17 cellular contexts compared by ENCODE assay signal in genomic region chr14:20428802-20429201, GRCh38. TPM values are rescaled to one million over a fixed set of nuclear protein-coding genes. Genes with fewer than 3 reads are reported as not detected.
DNase-seq lines count a peak whose midpoint lies in the region; ATAC-seq, FAIRE-seq and TF ChIP-seq lines count a peak whose summit lies in the region.
"Had no signal": no experiment of that assay in that cellular context is flagged by ENCODE, and none has a peak within 500 bp of the region (broad histone marks: within the 10 kb centered on the region; RNA-seq: fewer than 3 reads in every experiment).

No MANE protein-coding gene starts in this region.

- peaks cover 0 to 2% (median 0%) of the 10 kb centered on the region in 7 donors for H3K9me3 Mint-ChIP-seq in CD14-positive monocyte
- no peaks in the 10 kb centered on the region for H3K9me3 Mint-ChIP-seq in activated T-helper 17 cell treated with anti-CD3 and anti-CD28 coated beads, Interleukin-2, amount 50 U/mL, for 72 hours
- H3K9me3 Mint-ChIP-seq in naive thymus-derived CD8-positive, alpha-beta T cell, result no peaks in the 10 kb centered on the region

- H3K4me3 ChIP-seq in ascending aorta, result no peak overlapping the region
- H3K4me3 ChIP-seq: heart right ventricle, ovary, stomach had no signal

- H3K4me3 Mint-ChIP-seq in CD14-positive monocyte, result peak overlapping the region; percentile 59 to 89
- no peak overlapping the region for H3K4me3 Mint-ChIP-seq in activated T-helper 17 cell treated with anti-CD3 and anti-CD28 coated beads, Interleukin-2, amount 50 U/mL, for 72 hours
- H3K4me3 Mint-ChIP-seq in naive thymus-derived CD8-positive, alpha-beta T cell, result peak overlapping the region in 9 of 10 donors; percentile 53 to 82 (median 76)

- peak overlapping the region in 6 of 7 donors; percentile 57 to 97 (median 94) for H3K27ac Mint-ChIP-seq in CD14-positive monocyte
- peak overlapping the region; percentile 59 for H3K27ac Mint-ChIP-seq in activated T-helper 17 cell treated with anti-CD3 and anti-CD28 coated beads, Interleukin-2, amount 50 U/mL, for 72 hours
- peak overlapping the region; percentile 77 to 95 (median 93) for H3K27ac Mint-ChIP-seq in naive thymus-derived CD8-positive, alpha-beta T cell

- ATAC-seq in activated T-helper 17 cell treated with anti-CD3 and anti-CD28 coated beads, Interleukin-2, amount 50 U/mL, for 72 hours (replicated peaks), result no peak
- peak in 1 of 2 donors; percentile 14 for ATAC-seq in naive thymus-derived CD8-positive, alpha-beta T cell
- ATAC-seq: activated CD4-positive, CD25-positive, alpha-beta regulatory T cell treated with anti-CD3 and anti-CD28 coated beads, Interleukin-2, amount 50 U/mL, for 24 hours; Panc1 had no signal

- peak; percentile 50 for FAIRE-seq in GM12891 (lab: Jason Lieb, UNC)
- FAIRE-seq: keratinocyte had no signal

- no peak for TF ChIP-seq POLR2A in GM12891 (IDR thresholded peaks at IDR 0.05; ENCODE audit: low read depth, low read length)

- H3K36me3 Mint-ChIP-seq in CD14-positive monocyte, result peaks cover 0 to 3% of the 10 kb centered on the region in 2 donors
- no peaks in the 10 kb centered on the region for H3K36me3 Mint-ChIP-seq in activated T-helper 17 cell treated with anti-CD3 and anti-CD28 coated beads, Interleukin-2, amount 50 U/mL, for 72 hours (ENCODE audit: low read depth)
- H3K36me3 Mint-ChIP-seq in naive thymus-derived CD8-positive, alpha-beta T cell, result no peaks in the 10 kb centered on the region

- no peaks in the 10 kb centered on the region for H3K27me3 ChIP-seq in ascending aorta
- H3K27me3 ChIP-seq: heart right ventricle, ovary, stomach had no signal

- H3K27me3 Mint-ChIP-seq in CD14-positive monocyte (ENCODE audit: low read depth in 3 of 3), result peaks cover 0 to 2% (median 0%) of the 10 kb centered on the region in 3 donors
- no peaks in the 10 kb centered on the region for H3K27me3 Mint-ChIP-seq in activated T-helper 17 cell treated with anti-CD3 and anti-CD28 coated beads, Interleukin-2, amount 50 U/mL, for 72 hours
- H3K27me3 Mint-ChIP-seq in naive thymus-derived CD8-positive, alpha-beta T cell, result no peaks in the 10 kb centered on the region

- H3K4me1 Mint-ChIP-seq in CD14-positive monocyte, result peaks cover 60% of the 10 kb centered on the region
- peaks cover 11% of the 10 kb centered on the region for H3K4me1 Mint-ChIP-seq in activated T-helper 17 cell treated with anti-CD3 and anti-CD28 coated beads, Interleukin-2, amount 50 U/mL, for 72 hours
- H3K4me1 Mint-ChIP-seq in naive thymus-derived CD8-positive, alpha-beta T cell, result peaks cover 22 to 49% (median 44%) of the 10 kb centered on the region in 4 donors

- TF ChIP-seq CTCF in CD14-positive monocyte (IDR thresholded peaks at IDR 0.05) (no peak), ascending aorta (IDR thresholded peaks at IDR 0.05) (no peak)

- DNase-seq in CD14-positive monocyte (ENCODE audit: low spot score), result no peak
- no peak for DNase-seq in GM12891 (ENCODE audit: insufficient read length, low spot score)
- peak in 1 of 10 donors; percentile 58 for DNase-seq in naive thymus-derived CD8-positive, alpha-beta T cell
- no peak for DNase-seq in activated effector memory CD4-positive, alpha-beta T cell treated with anti-CD3 and anti-CD28 coated beads, Interleukin-2, amount 50 U/mL, for 16 hours
- no peak for DNase-seq in ascending aorta (ENCODE audit: low spot score in 2 of 2)
- DNase-seq in dedifferentiated amniotic fluid mesenchymal stem cell (ENCODE audit: extremely low spot score), result no peak
- no peak for DNase-seq in AG08395 (ENCODE audit: low spot score)
- DNase-seq: heart right ventricle, NCI-H146, NCI-H524, ovary, stomach had no signal

- no peak overlapping the region for H3K27ac ChIP-seq in ascending aorta
- H3K27ac ChIP-seq: KMS-11, ovary had no signal

- POLR2A ChIA-PET in naive thymus-derived CD8-positive, alpha-beta T cell (lab: Charles Lee), result interaction anchor here (1.0 to 3.7 kb wide), 6 partner anchors 12 to 86 kb away, joined by 3 to 23 read pairs (median 10); partner anchors contain the start of genes APEX1, OSGEP, PARP2 and PIP4P1

- no peaks in the 10 kb centered on the region for H3K9me3 ChIP-seq in ascending aorta
- H3K9me3 ChIP-seq: heart right ventricle, ovary, stomach had no signal

- H3K36me3 ChIP-seq in ascending aorta, result no peaks in the 10 kb centered on the region
- H3K36me3 ChIP-seq: ovary, stomach had no signal

- no peaks in the 10 kb centered on the region for H3K4me1 ChIP-seq in ascending aorta

- intact Hi-C loops in CD14-positive monocyte (cut with micrococcal nuclease) (no loop called here), ascending aorta (cut with DNase I) (no loop called here)

TF ChIP-seq in GM12891, 5 proteins besides CTCF, POLR2A, EP300 and RAD21:
- no peak for TF ChIP-seq TAF1 (IDR thresholded peaks at IDR 0.05; ENCODE audit: low read depth, low read length)
- no peak for TF ChIP-seq POLR2AphosphoS5 (IDR thresholded peaks at IDR 0.05; ENCODE audit: low read depth, low read length)
- TF ChIP-seq PAX5 (IDR thresholded peaks at IDR 0.05; ENCODE audit: insufficient read depth, low read length, severe bottlenecking), result no peak
- TF ChIP-seq POU2F2 (IDR thresholded peaks at IDR 0.05; ENCODE audit: low read depth, low read length), result no peak
- TF ChIP-seq SPI1 (IDR thresholded peaks at IDR 0.05; ENCODE audit: low read depth, low read length), result no peak
TF ChIP-seq in GM12891: peak in this region for 0.

RNA-seq across cellular contexts. Expression of gene KLHL33, which starts 7.2 kb away (rescaled TPM):
- polyA plus RNA-seq in CD14-positive monocyte, result not detected
- polyA plus RNA-seq in GM12891 (2012; ENCODE audit: low read depth, missing spikeins), result 0.09 TPM
- under 1 TPM; 0.04 to 0.11 TPM for total RNA-seq in activated T-helper 17 cell treated with anti-CD3 and anti-CD28 coated beads, Interleukin-2, amount 50 U/mL, for 72 hours
- total RNA-seq in naive thymus-derived CD8-positive, alpha-beta T cell, result under 1 TPM; 0.52 to 0.57 TPM
- polyA plus RNA-seq in naive thymus-derived CD8-positive, alpha-beta T cell, result under 1 TPM; 0.43 to 0.77 (median 0.43) TPM
- not detected for total RNA-seq in ascending aorta
- polyA plus RNA-seq: keratinocyte had no signal

RNA-seq across cellular contexts. Expression of gene TEP1, which starts 15.5 kb away (rescaled TPM):
- polyA plus RNA-seq in CD14-positive monocyte, result 1 to 10 TPM; 2.3 to 7.1 TPM
- 9.8 TPM for polyA plus RNA-seq in GM12891 (2012; ENCODE audit: low read depth, missing spikeins)
- 10 to 100 TPM; 36.6 to 86.1 TPM for total RNA-seq in activated T-helper 17 cell treated with anti-CD3 and anti-CD28 coated beads, Interleukin-2, amount 50 U/mL, for 72 hours
- 10 to 100 TPM; 60.6 to 70.4 TPM for total RNA-seq in naive thymus-derived CD8-positive, alpha-beta T cell
- polyA plus RNA-seq in naive thymus-derived CD8-positive, alpha-beta T cell, result 1 to 10 TPM; 3.0 to 4.9 (median 4.5) TPM
- 43.7 TPM for total RNA-seq in ascending aorta

RNA-seq across cellular contexts. Expression of gene OSGEP, which starts 25.8 kb away (rescaled TPM):
- 10 to 100 TPM; 34.7 to 40.0 TPM for polyA plus RNA-seq in CD14-positive monocyte
- 30.6 TPM for polyA plus RNA-seq in GM12891 (2012; ENCODE audit: low read depth, missing spikeins)
- total RNA-seq in activated T-helper 17 cell treated with anti-CD3 and anti-CD28 coated beads, Interleukin-2, amount 50 U/mL, for 72 hours, result 10 to 100 TPM; 40.5 to 42.3 TPM
- total RNA-seq in naive thymus-derived CD8-positive, alpha-beta T cell, result 10 to 100 TPM; 82.5 to 89.2 TPM
- 10 to 100 TPM; 38.8 to 43.3 (median 42.0) TPM for polyA plus RNA-seq in naive thymus-derived CD8-positive, alpha-beta T cell
- total RNA-seq in ascending aorta, result 26.7 TPM

RNA-seq across cellular contexts. Expression of gene APEX1, which starts 26.2 kb away (rescaled TPM):
- 10 to 100 TPM; 69.7 to 85.4 TPM for polyA plus RNA-seq in CD14-positive monocyte
- 248 TPM for polyA plus RNA-seq in GM12891 (2012; ENCODE audit: low read depth, missing spikeins)
- 100 to 1,000 TPM; 151 to 224 TPM for total RNA-seq in activated T-helper 17 cell treated with anti-CD3 and anti-CD28 coated beads, Interleukin-2, amount 50 U/mL, for 72 hours
- 100 to 1,000 TPM; 137 to 144 TPM for total RNA-seq in naive thymus-derived CD8-positive, alpha-beta T cell
- 100 to 1,000 TPM; 125 to 176 (median 148) TPM for polyA plus RNA-seq in naive thymus-derived CD8-positive, alpha-beta T cell
- 21.5 TPM for total RNA-seq in ascending aorta

RNA-seq across cellular contexts. Expression of gene PIP4P1, which starts 32.4 kb away (rescaled TPM):
- polyA plus RNA-seq in CD14-positive monocyte, result 10 to 100 TPM; 19.4 to 21.2 TPM
- polyA plus RNA-seq in GM12891 (2012; ENCODE audit: low read depth, missing spikeins), result 25.7 TPM
- total RNA-seq in activated T-helper 17 cell treated with anti-CD3 and anti-CD28 coated beads, Interleukin-2, amount 50 U/mL, for 72 hours, result 10 to 100 TPM; 23.1 to 27.4 TPM
- total RNA-seq in naive thymus-derived CD8-positive, alpha-beta T cell, result 10 to 100 TPM; 74.2 to 76.1 TPM
- 10 to 100 TPM; 21.0 to 31.1 (median 21.3) TPM for polyA plus RNA-seq in naive thymus-derived CD8-positive, alpha-beta T cell
- total RNA-seq in ascending aorta, result 30.7 TPM
